In the genomic region with DNA sequence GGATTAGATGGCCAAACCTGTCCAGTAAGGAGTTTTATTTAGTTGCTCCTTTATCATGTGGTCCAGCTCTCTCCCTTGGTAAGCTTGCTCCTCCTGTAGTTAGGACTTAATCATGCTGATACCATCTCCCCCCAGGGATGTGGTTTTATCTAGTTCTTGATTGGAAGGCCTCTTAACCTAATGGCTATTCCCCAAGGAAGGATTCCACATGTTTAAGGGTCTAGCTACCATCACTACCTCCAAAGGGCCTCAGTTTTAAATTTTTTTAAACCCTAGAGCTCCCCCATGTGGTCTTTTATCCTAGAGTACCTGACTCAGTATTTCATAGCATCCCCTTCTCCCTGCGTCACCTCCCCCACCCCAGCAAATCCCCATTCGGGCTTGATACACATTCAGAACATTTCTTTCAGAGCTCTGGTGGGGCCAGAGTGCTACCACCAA, we compare ENCODE assay signal across 9 cellular contexts. TPM values are rescaled to one million over a fixed set of nuclear protein-coding genes. Genes with fewer than 3 reads are reported as not detected.
DNase-seq lines count a peak whose midpoint lies in the region; ATAC-seq and TF ChIP-seq lines count a peak whose summit lies in the region.
"Had no signal": no experiment of that assay in that cellular context is flagged by ENCODE, and none has a peak within 500 bp of the region (broad histone marks: within the 10 kb centered on the region; RNA-seq: fewer than 3 reads in every experiment).

No MANE protein-coding gene starts in this region.

- H2AFZ ChIP-seq in DND-41 (ENCODE audit: low read depth, low read length) (no peak overlapping the region), mesenchymal stem cell (ENCODE audit: low read depth, low read length) (no peak overlapping the region)

- H3K4me2 ChIP-seq in DND-41 (ENCODE audit: insufficient read depth, low read length): no peak overlapping the region
- H3K4me2 ChIP-seq in mesenchymal stem cell (ENCODE audit: low read length, poor library complexity, severe bottlenecking): no peak overlapping the region

- H3K9ac ChIP-seq in DND-41 (ENCODE audit: low read depth, low read length): no peak overlapping the region
- peak overlapping the region; percentile 72 for H3K9ac ChIP-seq in mesenchymal stem cell (ENCODE audit: low read length)

- H2BK120ac ChIP-seq in mesenchymal stem cell (ENCODE audit: low read depth, low read length): no peak overlapping the region

- H3K4me3 ChIP-seq in DND-41 (ENCODE audit: low read depth in 1 of 2, low read length in 2 of 2) (no peak overlapping the region), astrocyte of the cerebellum (ENCODE audit: low read depth, low read length) (no peak overlapping the region), mesenchymal stem cell (ENCODE audit: insufficient read depth in 1 of 2, low read depth in 1 of 2, low read length in 2 of 2) (no peak overlapping the region)

- TF ChIP-seq CTCF in DND-41 (IDR thresholded peaks at IDR 0.05; ENCODE audit: borderline replicate concordance, extremely low read depth, low read length, poor library complexity, severe bottlenecking) (peak; percentile 56), astrocyte of the cerebellum (IDR thresholded peaks at IDR 0.05; ENCODE audit: low read depth, low read length, missing control alignments) (peak; percentile 33)

- 81% methylated on average over 2 of the region's 2 CpGs for WGBS in mesenchymal stem cell

- no peak overlapping the region for H4K91ac ChIP-seq in mesenchymal stem cell (ENCODE audit: low read length)

- in situ Hi-C loops in KBM-7 (cut with MboI; ENCODE audit: low pct_unique_long_range_greater_than_20kb, low sequenced_read_pairs) (no loop called here), astrocyte of the cerebellum (cut with HindIII; ENCODE audit: low sequenced_read_pairs) (no loop called here)

- H3K79me1 ChIP-seq in mesenchymal stem cell (replicated peaks; ENCODE audit: low read length, poor library complexity, severe bottlenecking): peaks cover 3% of the 10 kb centered on the region

- H3K23ac ChIP-seq in mesenchymal stem cell (ENCODE audit: low read length in 2 of 2): no peak overlapping the region

- DNase-seq in DND-41: no peak
- DNase-seq in KBM-7: peak; percentile 65
- DNase-seq in astrocyte of the cerebellum (ENCODE audit: low read depth): no peak
- peak; percentile 56 for DNase-seq in mesenchymal stem cell
- no peak for DNase-seq in NCI-H446 treated with DMSO at 0.1 percent for 48 hours (lab: John Stamatoyannopoulos, UW)
- DNase-seq in T-helper 1 cell: no peak
- DNase-seq in stimulated activated CD4-positive, alpha-beta T cell treated with anti-CD3 and anti-CD28 coated beads, Interleukin-4, amount 100 ng/mL, for 1 hour: no peak
- no peak for DNase-seq in germinal center (ENCODE audit: low spot score)

- no peak overlapping the region for H2BK15ac ChIP-seq in mesenchymal stem cell (ENCODE audit: low read depth, poor library complexity, severe bottlenecking)

- H4K20me1 ChIP-seq in DND-41 (ENCODE audit: insufficient read depth, low read length): peaks cover 83% of the 10 kb centered on the region

- H3K9me3 ChIP-seq in DND-41 (ENCODE audit: insufficient read depth, low read length, severe bottlenecking) (no peaks in the 10 kb centered on the region), mesenchymal stem cell (ENCODE audit: control insufficient read depth, low read length) (no peaks in the 10 kb centered on the region)

- no peak overlapping the region for H4K8ac ChIP-seq in mesenchymal stem cell (ENCODE audit: low read length)

- H3K27ac ChIP-seq in DND-41 (ENCODE audit: low read length): no peak overlapping the region
- no peak overlapping the region for H3K27ac ChIP-seq in mesenchymal stem cell (ENCODE audit: low read length, poor library complexity, severe bottlenecking)

- H3K27me3 ChIP-seq in DND-41 (ENCODE audit: insufficient read depth, low read length, poor library complexity): no peaks in the 10 kb centered on the region
- no peaks in the 10 kb centered on the region for H3K27me3 ChIP-seq in mesenchymal stem cell (ENCODE audit: control insufficient read depth in 1 of 2, insufficient read depth in 1 of 2, low read length in 2 of 2)

- H3K4ac ChIP-seq in mesenchymal stem cell (ENCODE audit: low read depth in 1 of 2, low read length in 2 of 2): no peak overlapping the region

- H2BK12ac ChIP-seq in mesenchymal stem cell (ENCODE audit: low read length in 2 of 2): no peak overlapping the region

- H3K36me3 ChIP-seq in DND-41 (ENCODE audit: insufficient read depth, low read length): peaks cover 98% of the 10 kb centered on the region
- peaks cover 30 to 90% of the 10 kb centered on the region in 2 experiments for H3K36me3 ChIP-seq in mesenchymal stem cell (ENCODE audit: control insufficient read depth in 1 of 2, insufficient read depth in 2 of 2, low read depth in 1 of 2, low read length in 2 of 2)

- no peak overlapping the region for H2AK5ac ChIP-seq in mesenchymal stem cell (ENCODE audit: low read length, severe bottlenecking)

- H3K4me1 ChIP-seq in DND-41 (ENCODE audit: insufficient read depth, low read length): no peaks in the 10 kb centered on the region
- peaks cover 9% of the 10 kb centered on the region for H3K4me1 ChIP-seq in mesenchymal stem cell (ENCODE audit: control insufficient read depth, insufficient read depth, low read depth, low read length)

- H2BK5ac ChIP-seq in mesenchymal stem cell (ENCODE audit: low read depth, low read length, poor library complexity, severe bottlenecking): no peak overlapping the region

- H3K18ac ChIP-seq in mesenchymal stem cell (ENCODE audit: low read depth in 1 of 2, low read length in 2 of 2): no peak overlapping the region

- H3K14ac ChIP-seq in mesenchymal stem cell (ENCODE audit: low read length in 2 of 2): no peak overlapping the region

- ATAC-seq in DND-41 (ENCODE audit: insufficient read depth, low read depth): peak; percentile 57

- peaks cover 72% of the 10 kb centered on the region for H3K79me2 ChIP-seq in DND-41 (ENCODE audit: insufficient read depth, low read length)

RNA-seq across cellular contexts. Expression of gene MAP3K12, which starts 22.5 kb away (rescaled TPM):
- polyA plus RNA-seq in mesenchymal stem cell (2013, experiment 1 of 2): 59.4 TPM
- 61.3 TPM for polyA plus RNA-seq in mesenchymal stem cell (2013, experiment 2 of 2)

RNA-seq across cellular contexts. Expression of gene TARBP2, which starts 24.3 kb away (rescaled TPM):
- 22.2 TPM for polyA plus RNA-seq in mesenchymal stem cell (2013, experiment 1 of 2)
- 24.9 TPM for polyA plus RNA-seq in mesenchymal stem cell (2013, experiment 2 of 2)

RNA-seq across cellular contexts. Expression of gene PCBP2, which starts 24.9 kb away (rescaled TPM):
- polyA plus RNA-seq in mesenchymal stem cell (2013, experiment 1 of 2): 467 TPM
- polyA plus RNA-seq in mesenchymal stem cell (2013, experiment 2 of 2): 455 TPM

RNA-seq across cellular contexts. Expression of gene NPFF, which starts 30.5 kb away (rescaled TPM):
- 0.25 TPM for polyA plus RNA-seq in mesenchymal stem cell (2013, experiment 1 of 2)
- 0.67 TPM for polyA plus RNA-seq in mesenchymal stem cell (2013, experiment 2 of 2)
- polyA plus RNA-seq: urinary bladder had no signal

RNA-seq across cellular contexts. Expression of gene PRR13, which starts 35.3 kb away (rescaled TPM):
- polyA plus RNA-seq in mesenchymal stem cell (2013, experiment 1 of 2): 326 TPM
- 326 TPM for polyA plus RNA-seq in mesenchymal stem cell (2013, experiment 2 of 2)

Comparison
In these comparisons a context has a peak if more than half of its experiments do, and no peak if none do; other contexts are left out.
1. DNase-seq: peak in KBM-7 (single experiment) and mesenchymal stem cell (single experiment); none in DND-41 (single experiment), astrocyte of the cerebellum (single experiment), NCI-H446 treated with DMSO at 0.1 percent for 48 hours (single experiment), T-helper 1 cell (0 of 5), stimulated activated CD4-positive, alpha-beta T cell treated with anti-CD3 and anti-CD28 coated beads, Interleukin-4, amount 100 ng/mL, for 1 hour (single experiment) and germinal center (single experiment).